In the genomic region with DNA sequence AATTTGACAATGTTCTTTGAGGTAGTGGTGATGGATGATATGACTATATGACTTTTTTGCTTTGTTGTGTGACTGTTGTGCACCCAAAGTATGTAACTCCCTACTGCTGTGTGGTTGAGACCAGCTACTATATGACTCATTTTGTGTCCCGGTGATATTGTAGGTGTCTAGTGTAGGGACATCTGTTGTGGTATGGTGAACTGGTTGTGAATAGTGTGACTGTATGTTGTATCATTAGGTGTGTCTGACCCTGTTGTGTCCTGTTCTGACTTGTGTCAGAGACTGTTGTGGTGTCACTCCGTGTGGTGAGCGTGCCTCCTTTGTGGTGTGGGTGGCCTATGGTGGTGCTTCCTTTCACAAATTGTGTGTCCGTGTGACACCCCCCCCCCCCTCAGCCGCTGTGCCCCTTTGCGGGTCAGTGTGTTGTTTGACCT, we compare ENCODE assay signal across 8 cellular contexts. TPM values are rescaled to one million over a fixed set of nuclear protein-coding genes. Genes with fewer than 3 reads are reported as not detected.
DNase-seq lines count a peak whose midpoint lies in the region; ATAC-seq and TF ChIP-seq lines count a peak whose summit lies in the region.

No MANE protein-coding gene starts in this region.

- TF ChIP-seq POLR2A in gastroesophageal sphincter (IDR thresholded peaks at IDR 0.05) (no peak), sigmoid colon (IDR thresholded peaks at IDR 0.05) (no peak)

- POLR2A ChIA-PET in activated B cell treated with CpG ODN at 0.5 μM for 24 hours (lab: Charles Lee), result interaction anchor here (1.1 to 9.3 kb wide), 14 partner anchors 13 to 198 kb away, joined by 3 to 772 read pairs (median 18); a partner anchor contains a TSS

- TF ChIP-seq EP300 in gastroesophageal sphincter (IDR thresholded peaks at IDR 0.05), result no peak
- no peak for TF ChIP-seq EP300 in sigmoid colon (IDR thresholded peaks at IDR 0.05)

- H3K27me3 ChIP-seq in gastroesophageal sphincter, result no peaks in the 10 kb centered on the region
- no peaks in the 10 kb centered on the region for H3K27me3 ChIP-seq in sigmoid colon

- H3K9me3 ChIP-seq in gastroesophageal sphincter (no peaks in the 10 kb centered on the region), sigmoid colon (no peaks in the 10 kb centered on the region)

- H3K36me3 ChIP-seq in gastroesophageal sphincter (peaks cover 0 to 7% of the 10 kb centered on the region in 2 donors), sigmoid colon (peaks cover 0 to 3% (median 0%) of the 10 kb centered on the region in 4 donors)

- 0% methylated on average over 3 of the region's 6 CpGs; no CpG with 5 or more reads in 1 of the 2 donors for WGBS in gastroesophageal sphincter (ENCODE audit: low coverage in 1 of 2), 2 donors
- WGBS in sigmoid colon, 2 donors, result 0 to 5% methylated on average over 6 of the region's 6 CpGs

- H3K27ac Mint-ChIP-seq in activated B cell treated with CpG ODN at 0.5 μM for 24 hours, result peak overlapping the region; percentile 97

- CTCF ChIA-PET in activated B cell treated with CpG ODN at 0.5 μM for 24 hours (lab: Charles Lee), result interaction anchor here (1.0 to 9.1 kb wide), 8 partner anchors 14 to 198 kb away, joined by 3 to 325 read pairs (median 76); a partner anchor contains a TSS

- intact Hi-C loops in activated B cell treated with CpG ODN at 0.5 μM for 24 hours (cut with micrococcal nuclease), result loop anchor here (1.0 kb wide), 5 partner anchors 11 to 110 kb away; a partner anchor contains a TSS
- intact Hi-C loops in sigmoid colon (cut with DNase I), result no loop called here

- ATAC-seq in activated B cell treated with CpG ODN at 0.5 μM for 24 hours (ENCODE audit: low read depth) (peak; percentile 3), gastroesophageal sphincter (no peak)

- H3K4me1 ChIP-seq in gastroesophageal sphincter (peaks cover 0 to 56% (median 23%) of the 10 kb centered on the region in 3 donors), sigmoid colon (peaks cover 0 to 39% (median 32%) of the 10 kb centered on the region in 4 donors)

- H3K9me3 Mint-ChIP-seq in activated B cell treated with CpG ODN at 0.5 μM for 24 hours, result no peaks in the 10 kb centered on the region

- H3K27me3 Mint-ChIP-seq in activated B cell treated with CpG ODN at 0.5 μM for 24 hours, result no peaks in the 10 kb centered on the region

- peak overlapping the region; percentile 79 for H3K4me3 Mint-ChIP-seq in activated B cell treated with CpG ODN at 0.5 μM for 24 hours

- H3K4me1 Mint-ChIP-seq in activated B cell treated with CpG ODN at 0.5 μM for 24 hours, result peaks cover 82% of the 10 kb centered on the region

- H3K36me3 Mint-ChIP-seq in activated B cell treated with CpG ODN at 0.5 μM for 24 hours (ENCODE audit: low read depth), result peaks cover 3% of the 10 kb centered on the region

- DNase-seq in DMS53 treated with DMSO at 0.1 percent for 48 hours (lab: John Stamatoyannopoulos, UW; ENCODE audit: unreplicated experiment), result peak; percentile 32
- no peak for DNase-seq in HFF-Myc (ENCODE audit: extremely low read depth, low read depth)
- no peak for DNase-seq in activated B cell treated with CpG ODN at 0.5 μM for 24 hours
- no peak for DNase-seq in sigmoid colon
- no peak for DNase-seq in NCI-H524 treated with DMSO at 0.1 percent for 48 hours (lab: John Stamatoyannopoulos, UW)
- DNase-seq in NCI-H1930 (lab: John Stamatoyannopoulos, UW), result no peak
- DNase-seq in activated CD4-positive, CD25-positive, alpha-beta regulatory T cell (lab: John Stamatoyannopoulos, UW), result no peak

- H3K27ac ChIP-seq in gastroesophageal sphincter (peak overlapping the region; percentile 12 to 89 (median 88)), sigmoid colon (peak overlapping the region; percentile 77 to 85 (median 83))

- peak overlapping the region; percentile 35 for H3K4me3 ChIP-seq in HFF-Myc (replicated peaks; ENCODE audit: low read depth, low read length)
- H3K4me3 ChIP-seq in gastroesophageal sphincter, result peak overlapping the region; percentile 41 to 53
- H3K4me3 ChIP-seq in sigmoid colon, result peak overlapping the region; percentile 38 to 60 (median 48)

- TF ChIP-seq CTCF in HFF-Myc (IDR thresholded peaks at IDR 0.05; ENCODE audit: low read depth, low read length, missing control alignments) (no peak), activated B cell treated with CpG ODN at 0.5 μM for 24 hours (IDR thresholded peaks at IDR 0.05) (no peak), gastroesophageal sphincter (IDR thresholded peaks at IDR 0.05) (no peak), sigmoid colon (IDR thresholded peaks at IDR 0.05) (no peak)

RNA-seq across cellular contexts. Expression of a gene that starts 11.2 kb away (rescaled TPM):
- total RNA-seq in activated B cell treated with CpG ODN at 0.5 μM for 24 hours (94.9 and 115 TPM in 2 replicates), gastroesophageal sphincter (10 to 100 TPM; 30.0 to 50.7 (median 35.1) TPM), sigmoid colon (10 to 100 TPM; 16.7 to 25.3 (median 18.5) TPM)
- polyA plus RNA-seq in sigmoid colon, result 10 to 100 TPM; 15.7 to 30.0 (median 28.1) TPM
